22 cellular contexts compared by ENCODE assay signal in the genomic region with DNA sequence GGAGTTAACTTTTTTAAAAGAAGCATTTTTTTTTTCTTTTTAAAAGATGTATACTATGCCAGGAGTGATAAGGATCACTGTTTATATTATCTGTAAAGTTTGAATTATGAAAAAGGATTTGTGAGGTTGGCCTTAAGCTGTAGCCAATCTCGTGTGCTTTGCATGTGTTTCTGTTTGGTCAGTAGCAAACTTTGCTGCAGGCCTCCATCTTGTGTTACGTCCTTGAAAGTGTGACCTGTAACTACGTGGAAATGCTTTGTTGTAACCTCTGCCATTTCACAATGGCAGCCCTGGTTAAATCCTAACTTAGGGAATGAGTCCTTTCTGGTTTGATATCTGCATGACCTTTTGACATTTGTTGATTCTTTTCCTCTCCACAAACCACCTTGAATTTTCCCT.
"Had no signal": no experiment of that assay in that cellular context is flagged by ENCODE, and none has a peak within 500 bp of the region (broad histone marks: within the 10 kb centered on the region; RNA-seq: fewer than 3 reads in every experiment).

No MANE protein-coding gene starts in this region.

- H3K4me3 Mint-ChIP-seq: activated B cell treated with CpG ODN at 0.5 μM for 24 hours; activated CD4-positive, alpha-beta memory T cell treated with anti-CD3 and anti-CD28 coated beads, Interleukin-2, amount 10 ng/mL, durations not matched to agents 7 days and 5 days; activated CD8-positive, alpha-beta memory T cell treated with anti-CD3 and anti-CD28 coated beads, Interleukin-2, amount 10 ng/mL, durations not matched to agents 7 days and 5 days; activated naive CD8-positive, alpha-beta T cell treated with anti-CD3 and anti-CD28 coated beads for 36 hours; activated T-helper 17 cell treated with anti-CD3 and anti-CD28 coated beads, Interleukin-2, amount 50 U/mL, for 72 hours; brain; memory B cell; naive thymus-derived CD4-positive, alpha-beta T cell; stimulated activated memory B cell treated with anti-CD40 and anti-IgM and Interleukin-4, amounts not matched to agents 10 μg/mL and 1 μg/mL and 100 μg/mL, for 72 hours; T-helper 2 cell treated with Interferon-gamma antibody and Interleukin-4, amounts not matched to agents 5 μg/mL and 100 μg/mL, for 36 hours; type B pancreatic cell had no signal

- H3K4me1 Mint-ChIP-seq: activated B cell treated with CpG ODN at 0.5 μM for 24 hours; activated CD4-positive, alpha-beta memory T cell treated with anti-CD3 and anti-CD28 coated beads, Interleukin-2, amount 10 ng/mL, durations not matched to agents 7 days and 5 days; activated CD8-positive, alpha-beta memory T cell treated with anti-CD3 and anti-CD28 coated beads, Interleukin-2, amount 10 ng/mL, durations not matched to agents 7 days and 5 days; activated naive CD8-positive, alpha-beta T cell treated with anti-CD3 and anti-CD28 coated beads for 36 hours; activated T-helper 17 cell treated with anti-CD3 and anti-CD28 coated beads, Interleukin-2, amount 50 U/mL, for 72 hours; brain; memory B cell; naive thymus-derived CD4-positive, alpha-beta T cell; stimulated activated memory B cell treated with anti-CD40 and anti-IgM and Interleukin-4, amounts not matched to agents 10 μg/mL and 1 μg/mL and 100 μg/mL, for 72 hours had no signal

- H3K27ac ChIP-seq: gastrocnemius medialis, left ventricle myocardium inferior, ovary, sigmoid colon, spleen, testis had no signal

- H3K27ac Mint-ChIP-seq: activated B cell treated with CpG ODN at 0.5 μM for 24 hours; activated CD4-positive, alpha-beta memory T cell treated with anti-CD3 and anti-CD28 coated beads, Interleukin-2, amount 10 ng/mL, durations not matched to agents 7 days and 5 days; activated CD8-positive, alpha-beta memory T cell treated with anti-CD3 and anti-CD28 coated beads, Interleukin-2, amount 10 ng/mL, durations not matched to agents 7 days and 5 days; activated naive CD8-positive, alpha-beta T cell treated with anti-CD3 and anti-CD28 coated beads for 36 hours; activated T-helper 17 cell treated with anti-CD3 and anti-CD28 coated beads, Interleukin-2, amount 50 U/mL, for 72 hours; brain; memory B cell; naive thymus-derived CD4-positive, alpha-beta T cell; stimulated activated memory B cell treated with anti-CD40 and anti-IgM and Interleukin-4, amounts not matched to agents 10 μg/mL and 1 μg/mL and 100 μg/mL, for 72 hours; T-helper 2 cell treated with Interferon-gamma antibody and Interleukin-4, amounts not matched to agents 5 μg/mL and 100 μg/mL, for 36 hours; type B pancreatic cell had no signal

- ATAC-seq: activated CD8-positive, alpha-beta memory T cell treated with anti-CD3 and anti-CD28 coated beads, Interleukin-2, amount 10 ng/mL, durations not matched to agents 7 days and 5 days; activated T-helper 17 cell treated with anti-CD3 and anti-CD28 coated beads, Interleukin-2, amount 50 U/mL, for 72 hours; gastrocnemius medialis; naive thymus-derived CD4-positive, alpha-beta T cell; stimulated activated memory B cell treated with anti-CD40 and anti-IgM and Interleukin-4, amounts not matched to agents 10 μg/mL and 1 μg/mL and 100 μg/mL, for 72 hours had no signal

- H3K4me3 ChIP-seq: gastrocnemius medialis, left ventricle myocardium inferior, ovary, sigmoid colon, spleen, testis had no signal

- H3K4me1 ChIP-seq: gastrocnemius medialis, left ventricle myocardium inferior, sigmoid colon, spleen had no signal

- H3K36me3 Mint-ChIP-seq: activated CD8-positive, alpha-beta memory T cell treated with anti-CD3 and anti-CD28 coated beads, Interleukin-2, amount 10 ng/mL, durations not matched to agents 7 days and 5 days; activated naive CD8-positive, alpha-beta T cell treated with anti-CD3 and anti-CD28 coated beads for 36 hours; brain; memory B cell; naive thymus-derived CD4-positive, alpha-beta T cell; stimulated activated memory B cell treated with anti-CD40 and anti-IgM and Interleukin-4, amounts not matched to agents 10 μg/mL and 1 μg/mL and 100 μg/mL, for 72 hours; type B pancreatic cell had no signal

- DNase-seq: activated B cell treated with CpG ODN at 0.5 μM for 24 hours; activated CD4-positive, alpha-beta memory T cell treated with anti-CD3 and anti-CD28 coated beads, Interleukin-2, amount 10 ng/mL, durations not matched to agents 7 days and 5 days; activated CD4-positive, alpha-beta T cell treated with anti-CD3 and anti-CD28 coated beads for 48 hours; activated CD8-positive, alpha-beta memory T cell treated with anti-CD3 and anti-CD28 coated beads, Interleukin-2, amount 10 ng/mL, durations not matched to agents 7 days and 5 days; activated naive CD4-positive, alpha-beta T cell; activated naive CD8-positive, alpha-beta T cell treated with anti-CD3 and anti-CD28 coated beads for 36 hours; caudate nucleus; gastrocnemius medialis; head of caudate nucleus; left ventricle myocardium inferior; naive thymus-derived CD4-positive, alpha-beta T cell; ovary; sigmoid colon; spleen; stimulated activated CD4-positive, alpha-beta T cell treated with anti-CD3 and anti-CD28 coated beads, Interleukin-4, amount 100 ng/mL, for 4 hours; testis had no signal

- H3K9me3 Mint-ChIP-seq: activated naive CD8-positive, alpha-beta T cell treated with anti-CD3 and anti-CD28 coated beads for 36 hours; type B pancreatic cell had no signal

- H3K27me3 Mint-ChIP-seq: activated B cell treated with CpG ODN at 0.5 μM for 24 hours; activated CD4-positive, alpha-beta memory T cell treated with anti-CD3 and anti-CD28 coated beads, Interleukin-2, amount 10 ng/mL, durations not matched to agents 7 days and 5 days; activated CD8-positive, alpha-beta memory T cell treated with anti-CD3 and anti-CD28 coated beads, Interleukin-2, amount 10 ng/mL, durations not matched to agents 7 days and 5 days; activated naive CD8-positive, alpha-beta T cell treated with anti-CD3 and anti-CD28 coated beads for 36 hours; activated T-helper 17 cell treated with anti-CD3 and anti-CD28 coated beads, Interleukin-2, amount 50 U/mL, for 72 hours; brain; memory B cell; naive thymus-derived CD4-positive, alpha-beta T cell; stimulated activated memory B cell treated with anti-CD40 and anti-IgM and Interleukin-4, amounts not matched to agents 10 μg/mL and 1 μg/mL and 100 μg/mL, for 72 hours; type B pancreatic cell had no signal

- H3K36me3 ChIP-seq: gastrocnemius medialis, left ventricle myocardium inferior, ovary, sigmoid colon, spleen had no signal

- H3K9me3 ChIP-seq: gastrocnemius medialis, left ventricle myocardium inferior, ovary, sigmoid colon, testis had no signal

- H3K27me3 ChIP-seq: gastrocnemius medialis, ovary, sigmoid colon, spleen, testis had no signal
